Comparison of ENCODE assay signal across 16 cellular contexts in the genomic region with DNA sequence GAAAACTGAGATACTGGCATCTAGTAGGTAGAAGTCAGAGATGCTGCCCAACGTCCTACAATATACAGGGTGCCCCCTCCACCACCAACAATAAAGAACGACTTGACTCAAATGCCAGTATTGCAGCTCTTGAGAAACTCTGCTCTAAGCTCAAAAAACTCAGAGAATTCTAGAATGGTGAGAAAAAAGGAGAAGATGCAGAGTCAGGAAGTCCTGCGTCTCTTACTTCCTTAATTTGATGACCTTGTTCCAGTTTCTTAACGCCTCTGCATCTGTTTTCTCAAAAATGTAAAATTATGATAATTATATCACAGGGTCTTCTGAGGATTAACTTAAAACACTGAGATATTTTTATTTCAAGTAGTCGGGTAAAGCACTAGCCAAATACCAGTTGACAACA.
DNase-seq lines count a peak whose midpoint lies in the region; ATAC-seq lines count a peak whose summit lies in the region.
"Had no signal": no experiment of that assay in that cellular context is flagged by ENCODE, and none has a peak within 500 bp of the region (broad histone marks: within the 10 kb centered on the region; RNA-seq: fewer than 3 reads in every experiment).

No MANE protein-coding gene starts in this region.

- peak overlapping the region in 2 of 10 experiments; percentile 29 to 32; a peak in 4 of 20 replicates for H3K4me3 ChIP-seq in BLaER1 treated with 17β-estradiol and CSF1 and Interleukin-3, amounts not matched to agents 10 nM and 100 nM
- H3K4me3 ChIP-seq: K562, SK-N-MC, vagina had no signal

- H3K9ac ChIP-seq in BLaER1 treated with 17β-estradiol and CSF1 and Interleukin-3, amounts not matched to agents 10 nM and 100 nM, result peak overlapping the region in 6 of 11 experiments; percentile 0 to 77 (median 28); a peak in 6 of 22 replicates

- H3K36me3 Mint-ChIP-seq in memory B cell, result peaks cover 16% of the 10 kb centered on the region

- H3K9me3 Mint-ChIP-seq in memory B cell, result peaks cover 2% of the 10 kb centered on the region

- H3K4me2 ChIP-seq in BLaER1 treated with 17β-estradiol and CSF1 and Interleukin-3, amounts not matched to agents 10 nM and 100 nM, result peak overlapping the region; percentile 37 to 94 (median 65); a peak in 20 of 22 replicates

- peaks cover 0 to 12% (median 0%) of the 10 kb centered on the region in 11 experiments; a peak in 3 of 22 replicates for H3K9me3 ChIP-seq in BLaER1 treated with 17β-estradiol and CSF1 and Interleukin-3, amounts not matched to agents 10 nM and 100 nM (replicated peaks in 1 of 11)
- H3K9me3 ChIP-seq: vagina had no signal

- peaks cover 20 to 26% (median 23%) of the 10 kb centered on the region in 11 experiments; a peak in 17 of 22 replicates for H4K20me1 ChIP-seq in BLaER1 treated with 17β-estradiol and CSF1 and Interleukin-3, amounts not matched to agents 10 nM and 100 nM

- peaks cover 35 to 80% (median 48%) of the 10 kb centered on the region in 10 experiments for H3K4me1 ChIP-seq in BLaER1 treated with 17β-estradiol and CSF1 and Interleukin-3, amounts not matched to agents 10 nM and 100 nM

- ATAC-seq in GM21723 (IDR thresholded peaks at IDR 0.05; ENCODE audit: unreplicated experiment) (peak; percentile 28), memory B cell (ENCODE audit: low read depth) (peak; percentile 55), HG03460 (IDR thresholded peaks at IDR 0.05; ENCODE audit: unreplicated experiment) (no peak), HG03159 (IDR thresholded peaks at IDR 0.05; ENCODE audit: unreplicated experiment) (no peak)
- ATAC-seq: K562 had no signal

- H3K4me1 Mint-ChIP-seq in memory B cell, result peaks cover 47% of the 10 kb centered on the region

- DNase-seq in RPMI8226 (peak; percentile 22), memory B cell (ENCODE audit: low spot score in 2 of 2) (peak in 1 of 2 donors; percentile 46), NCI-H82 (lab: John Stamatoyannopoulos, UW) (no peak), DMS79 treated with DMSO at 0.1 percent for 48 hours (lab: John Stamatoyannopoulos, UW) (no peak)
- DNase-seq: activated CD4-positive, alpha-beta T cell treated with anti-CD3 and anti-CD28 coated beads for 4 hours; EL; NCI-H1930; NCI-H774 had no signal

- no peaks in the 10 kb centered on the region for H3K27me3 ChIP-seq in BLaER1 treated with 17β-estradiol and CSF1 and Interleukin-3, amounts not matched to agents 10 nM and 100 nM
- H3K27me3 ChIP-seq: vagina had no signal

- peaks cover 16 to 20% (median 17%) of the 10 kb centered on the region in 11 experiments for H3K36me3 ChIP-seq in BLaER1 treated with 17β-estradiol and CSF1 and Interleukin-3, amounts not matched to agents 10 nM and 100 nM
- H3K36me3 ChIP-seq: vagina had no signal

- peak overlapping the region; percentile 74 for H3K4me3 Mint-ChIP-seq in memory B cell

- peak overlapping the region in 9 of 11 experiments; percentile 9 to 94 (median 89); a peak in 17 of 22 replicates for H3K27ac ChIP-seq in BLaER1 treated with 17β-estradiol and CSF1 and Interleukin-3, amounts not matched to agents 10 nM and 100 nM
- H3K27ac ChIP-seq: SK-N-MC, vagina had no signal

- peak overlapping the region; percentile 95 for H3K27ac Mint-ChIP-seq in memory B cell
- H3K27ac Mint-ChIP-seq: progenitor cell of endocrine pancreas had no signal

- H3K27me3 Mint-ChIP-seq in memory B cell, result no peaks in the 10 kb centered on the region

Comparison
In these comparisons a context has a peak if more than half of its experiments do, and no peak if none do; other contexts are left out.
1. ATAC-seq: peak in GM21723 (single experiment) and memory B cell (single experiment); none in HG03460 (single experiment) and HG03159 (single experiment).